8 cellular contexts compared by ENCODE assay signal in the genomic region with DNA sequence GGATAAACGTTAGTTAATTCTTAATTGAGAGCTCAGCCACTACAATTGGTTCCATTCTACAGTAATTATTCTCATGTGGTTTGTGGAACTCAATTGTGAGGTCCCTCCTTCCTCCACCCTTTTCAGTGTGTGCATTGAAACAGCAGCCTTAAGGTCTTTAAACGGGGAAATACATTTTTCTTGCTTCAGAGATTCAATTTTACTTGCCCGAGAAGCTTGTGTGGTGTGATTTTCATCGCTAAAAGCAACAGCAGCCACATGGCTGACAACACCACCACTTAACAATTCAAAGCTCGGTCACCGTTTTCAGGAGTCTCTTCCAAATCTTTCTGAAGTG. TPM values are rescaled to one million over a fixed set of nuclear protein-coding genes. Genes with fewer than 3 reads are reported as not detected.
DNase-seq lines count a peak whose midpoint lies in the region; ATAC-seq, FAIRE-seq and TF ChIP-seq lines count a peak whose summit lies in the region.

No MANE protein-coding gene starts in this region.

- WGBS in esophagus, 2 donors: 1 to 2% methylated on average over 6 of the region's 6 CpGs

- TF ChIP-seq CTCF in PC-9 (conservative IDR thresholded peaks at IDR 0.05): no peak

- BruUV-seq in PC-9 (replicated peaks; lab: Mats Ljungman, UMichigan): no TSS peak

- no peaks in the 10 kb centered on the region for H3K9me3 ChIP-seq in PC-9 (ENCODE audit: insufficient read depth, low read depth)
- no peaks in the 10 kb centered on the region for H3K9me3 ChIP-seq in esophagus (ENCODE audit: control insufficient read depth in 2 of 2, insufficient read depth in 1 of 2, low read depth in 1 of 2, low read length in 1 of 2)

- peak overlapping the region; percentile 81 for H2AFZ ChIP-seq in PC-9

- FAIRE-seq in H54 (lab: Jason Lieb, UNC): peak; percentile 41
- no peak for FAIRE-seq in RCC 7860 (lab: Jason Lieb, UNC)

- H3K4me1 ChIP-seq in PC-9 (replicated peaks; ENCODE audit: insufficient read depth) (peaks cover 14% of the 10 kb centered on the region), esophagus (ENCODE audit: control insufficient read depth in 2 of 2, insufficient read depth in 2 of 2, low read length in 1 of 2) (peaks cover 3 to 4% of the 10 kb centered on the region in 2 donors)

- CTCF ChIA-PET in PC-9 (lab: Charles Lee): no interaction called here

- H3K4me2 ChIP-seq in PC-9: peak overlapping the region; percentile 82

- peaks cover 6% of the 10 kb centered on the region; the same call in 1 of the 2 replicates for H3F3A ChIP-seq in PC-9 (ENCODE audit: insufficient read depth, low read depth)

- H3K27me3 ChIP-seq in PC-9 (ENCODE audit: insufficient read depth, low read depth) (no peaks in the 10 kb centered on the region), esophagus (ENCODE audit: control insufficient read depth in 1 of 2, insufficient read depth in 2 of 2, low read length in 2 of 2) (no peaks in the 10 kb centered on the region)

- ATAC-seq in GM18505 (IDR thresholded peaks at IDR 0.05; ENCODE audit: unreplicated experiment): peak; percentile 2

- no peaks in the 10 kb centered on the region for H3K9me2 ChIP-seq in PC-9 (ENCODE audit: insufficient read depth)

- H3K36me3 ChIP-seq in PC-9 (ENCODE audit: low read depth) (no peaks in the 10 kb centered on the region), esophagus (ENCODE audit: control insufficient read depth in 2 of 2, insufficient read depth in 2 of 2, low read length in 1 of 2) (no peaks in the 10 kb centered on the region)

- H3K4me3 ChIP-seq in PC-9 (peak overlapping the region; percentile 96), esophagus (ENCODE audit: low read depth in 1 of 2, low read length in 2 of 2) (peak overlapping the region; percentile 66 to 70)

- intact Hi-C loops in PC-9 (cut with micrococcal nuclease; ENCODE audit: unreplicated experiment): loop anchor here (5.0 to 10.0 kb wide), 2 partner anchors 86 to 188 kb away; partner anchors contain the start of gene BMAL2

- H3K79me2 ChIP-seq in PC-9 (ENCODE audit: low read depth): peaks cover 38% of the 10 kb centered on the region

- DNase-seq in H54 (ENCODE audit: insufficient read length, low spot score) (no peak), PC-9 (no peak), renal cortical epithelial cell (ENCODE audit: low read depth) (peak; percentile 34), RCC 7860 (ENCODE audit: low spot score) (no peak), G401 (ENCODE audit: low spot score) (no peak), DMS153 (lab: John Stamatoyannopoulos, UW) (no peak)

- TF ChIP-seq POLR2A in GM18505 (IDR thresholded peaks at IDR 0.05; ENCODE audit: borderline replicate concordance, extremely low read depth, insufficient read depth, insufficient read length): no peak
- no peak for TF ChIP-seq POLR2A in H54 (IDR thresholded peaks at IDR 0.05; ENCODE audit: low read depth, low read length)

- POLR2A ChIA-PET in PC-9 (lab: Charles Lee; ENCODE audit: unreplicated experiment): interaction anchor here (0.6 to 0.7 kb wide), 5 partner anchors 33 to 1679 kb away, joined by 3 to 6 read pairs (median 3); no protein-coding TSS in a partner anchor

- in situ Hi-C loops in G401 (cut with HindIII; ENCODE audit: low sequenced_read_pairs): no loop called here

- no peaks in the 10 kb centered on the region for H4K20me1 ChIP-seq in PC-9 (ENCODE audit: insufficient read depth)

- peak overlapping the region; percentile 71 for H3K27ac ChIP-seq in PC-9
- H3K27ac ChIP-seq in esophagus (ENCODE audit: low read depth in 2 of 2, low read length in 1 of 2): peak overlapping the region; percentile 81 to 96

RNA-seq across cellular contexts. Expression of gene PPFIBP1, which starts 0.7 kb away (rescaled TPM):
- total RNA-seq in PC-9 (2021) (77.0 and 85.0 TPM in 2 replicates), renal cortical epithelial cell (110 and 281 TPM in 2 replicates)
- 10 to 100 TPM; 12.0 to 13.4 TPM for polyA plus RNA-seq in esophagus
- 27.1 and 43.4 TPM in 2 replicates for total RNA-seq in G401 (2014; rRNA removed; shearing (Covaris generic))
